In the genomic region with DNA sequence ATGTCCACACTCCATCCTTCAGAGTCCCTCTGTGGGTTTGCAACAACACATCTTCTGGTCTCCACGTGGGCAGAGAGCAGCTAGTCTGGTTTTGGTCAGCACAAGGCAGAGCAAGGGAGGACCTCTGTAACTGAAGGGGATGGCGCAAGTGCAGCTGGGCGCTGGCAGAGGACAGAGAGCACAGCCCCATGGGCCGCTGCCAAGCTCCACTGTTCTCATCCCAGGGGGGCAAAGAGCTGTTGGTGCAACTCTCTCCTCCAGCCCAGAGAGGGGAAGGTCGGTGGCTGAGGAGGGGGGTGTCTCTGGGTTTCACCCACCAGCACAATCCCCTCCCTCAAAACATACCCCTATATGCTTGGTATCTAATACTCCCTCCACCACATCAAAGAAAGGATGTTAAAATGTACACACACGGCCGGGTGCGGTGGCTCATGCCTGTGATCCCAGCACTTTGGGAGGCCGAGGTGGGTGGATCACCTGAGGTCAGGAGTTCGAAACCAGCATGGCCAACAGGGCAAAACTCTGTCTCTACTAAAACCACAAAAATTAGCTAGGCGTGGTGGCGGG, we compare ENCODE assay signal across 1 cellular context.
TF ChIP-seq lines count a peak whose summit lies in the region.

No MANE protein-coding gene starts in this region.

TF ChIP-seq in HepG2, 621 proteins besides CTCF, POLR2A, EP300 and RAD21 (continued from another document and continues in another):
- no peak for TF ChIP-seq HMGXB3 (CRISPR knock-in tag; IDR thresholded peaks at IDR 0.05; ENCODE audit: borderline replicate concordance)
- TF ChIP-seq PLSCR1 (CRISPR knock-in tag; IDR thresholded peaks at IDR 0.05; ENCODE audit: borderline replicate concordance): no peak
- no peak for TF ChIP-seq FOXP1 (IDR thresholded peaks at IDR 0.05)
- no peak for TF ChIP-seq FOXP1 (CRISPR knock-in tag; IDR thresholded peaks at IDR 0.05)
- TF ChIP-seq AGO2 (optimal IDR thresholded peaks at IDR 0.05; ENCODE audit: low read depth, low read length): no peak
- TF ChIP-seq TOE1 (CRISPR knock-in tag; IDR thresholded peaks at IDR 0.05): no peak
- TF ChIP-seq ZNF724P (CRISPR knock-in tag; IDR thresholded peaks at IDR 0.05; ENCODE audit: borderline replicate concordance): no peak
- no peak for TF ChIP-seq CC2D1A (CRISPR knock-in tag; IDR thresholded peaks at IDR 0.05)
- no peak for TF ChIP-seq ATF3 (CRISPR knock-in tag; IDR thresholded peaks at IDR 0.05)
- no peak for TF ChIP-seq PRMT3 (CRISPR knock-in tag; IDR thresholded peaks at IDR 0.05; ENCODE audit: borderline replicate concordance, low read depth)
- no peak for TF ChIP-seq ZNF615 (CRISPR knock-in tag; IDR thresholded peaks at IDR 0.05; ENCODE audit: borderline replicate concordance)
- TF ChIP-seq E2F5 (CRISPR knock-in tag; conservative IDR thresholded peaks at IDR 0.05): no peak
- no peak for TF ChIP-seq ETV5 (CRISPR knock-in tag; IDR thresholded peaks at IDR 0.05; ENCODE audit: borderline replicate concordance)
- no peak for TF ChIP-seq ZNF720 (CRISPR knock-in tag; IDR thresholded peaks at IDR 0.05)
- TF ChIP-seq, protein P1, sequence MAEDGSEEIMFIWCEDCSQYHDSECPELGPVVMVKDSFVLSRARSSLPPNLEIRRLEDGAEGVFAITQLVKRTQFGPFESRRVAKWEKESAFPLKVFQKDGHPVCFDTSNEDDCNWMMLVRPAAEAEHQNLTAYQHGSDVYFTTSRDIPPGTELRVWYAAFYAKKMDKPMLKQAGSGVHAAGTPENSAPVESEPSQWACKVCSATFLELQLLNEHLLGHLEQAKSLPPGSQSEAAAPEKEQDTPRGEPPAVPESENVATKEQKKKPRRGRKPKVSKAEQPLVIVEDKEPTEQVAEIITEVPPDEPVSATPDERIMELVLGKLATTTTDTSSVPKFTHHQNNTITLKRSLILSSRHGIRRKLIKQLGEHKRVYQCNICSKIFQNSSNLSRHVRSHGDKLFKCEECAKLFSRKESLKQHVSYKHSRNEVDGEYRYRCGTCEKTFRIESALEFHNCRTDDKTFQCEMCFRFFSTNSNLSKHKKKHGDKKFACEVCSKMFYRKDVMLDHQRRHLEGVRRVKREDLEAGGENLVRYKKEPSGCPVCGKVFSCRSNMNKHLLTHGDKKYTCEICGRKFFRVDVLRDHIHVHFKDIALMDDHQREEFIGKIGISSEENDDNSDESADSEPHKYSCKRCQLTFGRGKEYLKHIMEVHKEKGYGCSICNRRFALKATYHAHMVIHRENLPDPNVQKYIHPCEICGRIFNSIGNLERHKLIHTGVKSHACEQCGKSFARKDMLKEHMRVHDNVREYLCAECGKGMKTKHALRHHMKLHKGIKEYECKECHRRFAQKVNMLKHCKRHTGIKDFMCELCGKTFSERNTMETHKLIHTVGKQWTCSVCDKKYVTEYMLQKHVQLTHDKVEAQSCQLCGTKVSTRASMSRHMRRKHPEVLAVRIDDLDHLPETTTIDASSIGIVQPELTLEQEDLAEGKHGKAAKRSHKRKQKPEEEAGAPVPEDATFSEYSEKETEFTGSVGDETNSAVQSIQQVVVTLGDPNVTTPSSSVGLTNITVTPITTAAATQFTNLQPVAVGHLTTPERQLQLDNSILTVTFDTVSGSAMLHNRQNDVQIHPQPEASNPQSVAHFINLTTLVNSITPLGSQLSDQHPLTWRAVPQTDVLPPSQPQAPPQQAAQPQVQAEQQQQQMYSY (CRISPR knock-in tag; IDR thresholded peaks at IDR 0.05): no peak
- no peak for TF ChIP-seq ZNF3 (CRISPR knock-in tag; IDR thresholded peaks at IDR 0.05)
- TF ChIP-seq, protein P2, sequence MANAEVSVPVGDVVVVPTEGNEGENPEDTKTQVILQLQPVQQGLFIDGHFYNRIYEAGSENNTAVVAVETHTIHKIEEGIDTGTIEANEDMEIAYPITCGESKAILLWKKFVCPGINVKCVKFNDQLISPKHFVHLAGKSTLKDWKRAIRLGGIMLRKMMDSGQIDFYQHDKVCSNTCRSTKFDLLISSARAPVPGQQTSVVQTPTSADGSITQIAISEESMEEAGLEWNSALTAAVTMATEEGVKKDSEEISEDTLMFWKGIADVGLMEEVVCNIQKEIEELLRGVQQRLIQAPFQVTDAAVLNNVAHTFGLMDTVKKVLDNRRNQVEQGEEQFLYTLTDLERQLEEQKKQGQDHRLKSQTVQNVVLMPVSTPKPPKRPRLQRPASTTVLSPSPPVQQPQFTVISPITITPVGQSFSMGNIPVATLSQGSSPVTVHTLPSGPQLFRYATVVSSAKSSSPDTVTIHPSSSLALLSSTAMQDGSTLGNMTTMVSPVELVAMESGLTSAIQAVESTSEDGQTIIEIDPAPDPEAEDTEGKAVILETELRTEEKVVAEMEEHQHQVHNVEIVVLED (CRISPR knock-in tag; IDR thresholded peaks at IDR 0.05; ENCODE audit: borderline replicate concordance): no peak
- no peak for TF ChIP-seq LCORL (IDR thresholded peaks at IDR 0.05)
- peak; percentile 86 for TF ChIP-seq LCORL (CRISPR knock-in tag; IDR thresholded peaks at IDR 0.05)
- TF ChIP-seq FOXK2 (IDR thresholded peaks at IDR 0.05): no peak
- no peak for TF ChIP-seq HOXD1 (CRISPR knock-in tag; IDR thresholded peaks at IDR 0.05)
- no peak for TF ChIP-seq ZNF562 (CRISPR knock-in tag; IDR thresholded peaks at IDR 0.05; ENCODE audit: borderline replicate concordance)
- TF ChIP-seq, protein P3, sequence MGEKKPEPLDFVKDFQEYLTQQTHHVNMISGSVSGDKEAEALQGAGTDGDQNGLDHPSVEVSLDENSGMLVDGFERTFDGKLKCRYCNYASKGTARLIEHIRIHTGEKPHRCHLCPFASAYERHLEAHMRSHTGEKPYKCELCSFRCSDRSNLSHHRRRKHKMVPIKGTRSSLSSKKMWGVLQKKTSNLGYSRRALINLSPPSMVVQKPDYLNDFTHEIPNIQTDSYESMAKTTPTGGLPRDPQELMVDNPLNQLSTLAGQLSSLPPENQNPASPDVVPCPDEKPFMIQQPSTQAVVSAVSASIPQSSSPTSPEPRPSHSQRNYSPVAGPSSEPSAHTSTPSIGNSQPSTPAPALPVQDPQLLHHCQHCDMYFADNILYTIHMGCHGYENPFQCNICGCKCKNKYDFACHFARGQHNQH (CRISPR knock-in tag; IDR thresholded peaks at IDR 0.05): peak; percentile 54; the same call in 1 of the 2 replicates
- peak; percentile 54; the same call in 1 of the 2 replicates for TF ChIP-seq FOXO1 (CRISPR knock-in tag; IDR thresholded peaks at IDR 0.05)
- 0 out of 2 replicates have a peak, but pooled peaks have one; percentile 64 for TF ChIP-seq NFE2L1 (CRISPR knock-in tag; IDR thresholded peaks at IDR 0.05; ENCODE audit: borderline replicate concordance)
- TF ChIP-seq ZNF605 (CRISPR knock-in tag; IDR thresholded peaks at IDR 0.05): no peak
- TF ChIP-seq ZNF20 (CRISPR knock-in tag; IDR thresholded peaks at IDR 0.05): no peak
- TF ChIP-seq, protein P4, sequence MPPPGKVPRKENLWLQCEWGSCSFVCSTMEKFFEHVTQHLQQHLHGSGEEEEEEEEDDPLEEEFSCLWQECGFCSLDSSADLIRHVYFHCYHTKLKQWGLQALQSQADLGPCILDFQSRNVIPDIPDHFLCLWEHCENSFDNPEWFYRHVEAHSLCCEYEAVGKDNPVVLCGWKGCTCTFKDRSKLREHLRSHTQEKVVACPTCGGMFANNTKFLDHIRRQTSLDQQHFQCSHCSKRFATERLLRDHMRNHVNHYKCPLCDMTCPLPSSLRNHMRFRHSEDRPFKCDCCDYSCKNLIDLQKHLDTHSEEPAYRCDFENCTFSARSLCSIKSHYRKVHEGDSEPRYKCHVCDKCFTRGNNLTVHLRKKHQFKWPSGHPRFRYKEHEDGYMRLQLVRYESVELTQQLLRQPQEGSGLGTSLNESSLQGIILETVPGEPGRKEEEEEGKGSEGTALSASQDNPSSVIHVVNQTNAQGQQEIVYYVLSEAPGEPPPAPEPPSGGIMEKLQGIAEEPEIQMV (CRISPR knock-in tag; IDR thresholded peaks at IDR 0.05; ENCODE audit: low read depth): no peak
- TF ChIP-seq FLYWCH1 (CRISPR knock-in tag; IDR thresholded peaks at IDR 0.05): no peak
- TF ChIP-seq ARID2 (CRISPR knock-in tag; IDR thresholded peaks at IDR 0.05; ENCODE audit: borderline replicate concordance): no peak
- no peak for TF ChIP-seq ZNF674 (CRISPR knock-in tag; IDR thresholded peaks at IDR 0.05; ENCODE audit: low read depth)
- TF ChIP-seq ZNF138 (CRISPR knock-in tag; IDR thresholded peaks at IDR 0.05; ENCODE audit: low read depth): no peak
- TF ChIP-seq RORA (CRISPR knock-in tag; IDR thresholded peaks at IDR 0.05): no peak
- no peak for TF ChIP-seq TAF15 (IDR thresholded peaks at IDR 0.05; ENCODE audit: low read depth, low read length, poor library complexity, severe bottlenecking)
- no peak for TF ChIP-seq ZBTB46 (CRISPR knock-in tag; IDR thresholded peaks at IDR 0.05; ENCODE audit: borderline replicate concordance)
- no peak; the same call in 1 of the 2 replicates for TF ChIP-seq KAT8 (CRISPR knock-in tag; IDR thresholded peaks at IDR 0.05)
- no peak for TF ChIP-seq ZSCAN9 (CRISPR knock-in tag; IDR thresholded peaks at IDR 0.05; ENCODE audit: borderline replicate concordance)
- no peak for TF ChIP-seq MLLT10 (CRISPR knock-in tag; IDR thresholded peaks at IDR 0.05)
- no peak for TF ChIP-seq TOPORS (CRISPR knock-in tag; IDR thresholded peaks at IDR 0.05)
- TF ChIP-seq, protein P5, sequence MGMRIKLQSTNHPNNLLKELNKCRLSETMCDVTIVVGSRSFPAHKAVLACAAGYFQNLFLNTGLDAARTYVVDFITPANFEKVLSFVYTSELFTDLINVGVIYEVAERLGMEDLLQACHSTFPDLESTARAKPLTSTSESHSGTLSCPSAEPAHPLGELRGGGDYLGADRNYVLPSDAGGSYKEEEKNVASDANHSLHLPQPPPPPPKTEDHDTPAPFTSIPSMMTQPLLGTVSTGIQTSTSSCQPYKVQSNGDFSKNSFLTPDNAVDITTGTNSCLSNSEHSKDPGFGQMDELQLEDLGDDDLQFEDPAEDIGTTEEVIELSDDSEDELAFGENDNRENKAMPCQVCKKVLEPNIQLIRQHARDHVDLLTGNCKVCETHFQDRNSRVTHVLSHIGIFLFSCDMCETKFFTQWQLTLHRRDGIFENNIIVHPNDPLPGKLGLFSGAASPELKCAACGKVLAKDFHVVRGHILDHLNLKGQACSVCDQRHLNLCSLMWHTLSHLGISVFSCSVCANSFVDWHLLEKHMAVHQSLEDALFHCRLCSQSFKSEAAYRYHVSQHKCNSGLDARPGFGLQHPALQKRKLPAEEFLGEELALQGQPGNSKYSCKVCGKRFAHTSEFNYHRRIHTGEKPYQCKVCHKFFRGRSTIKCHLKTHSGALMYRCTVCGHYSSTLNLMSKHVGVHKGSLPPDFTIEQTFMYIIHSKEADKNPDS (CRISPR knock-in tag; IDR thresholded peaks at IDR 0.05): peak; percentile 80; the same call in 1 of the 2 replicates
- no peak for TF ChIP-seq NFIC (IDR thresholded peaks at IDR 0.05; ENCODE audit: low read length)
